In genomic region chr6:108580645-108581044, GRCh38 we compare ENCODE assay signal across 11 cellular contexts. TPM values are rescaled to one million over a fixed set of nuclear protein-coding genes. Genes with fewer than 3 reads are reported as not detected.
DNase-seq lines count a peak whose midpoint lies in the region; ATAC-seq, FAIRE-seq and TF ChIP-seq lines count a peak whose summit lies in the region.
"Had no signal": no experiment of that assay in that cellular context is flagged by ENCODE, and none has a peak within 500 bp of the region (broad histone marks: within the 10 kb centered on the region; RNA-seq: fewer than 3 reads in every experiment).

No MANE protein-coding gene starts in this region.

- peaks cover 50% of the 10 kb centered on the region for H3K4me1 ChIP-seq in Loucy (ENCODE audit: insufficient read depth, low read length, poor library complexity, severe bottlenecking)
- peaks cover 7 to 48% of the 10 kb centered on the region in 2 donors for H3K4me1 ChIP-seq in breast epithelium
- H3K4me1 ChIP-seq in kidney (ENCODE audit: control insufficient read depth in 1 of 2, insufficient read depth in 1 of 2, low read depth in 1 of 2, low read length in 2 of 2): peaks cover 51 to 61% of the 10 kb centered on the region in 2 donors

- no peak overlapping the region for H3K4me3 Mint-ChIP-seq in memory B cell
- H3K4me3 Mint-ChIP-seq: activated CD4-positive, alpha-beta T cell treated with anti-CD3 and anti-CD28 coated beads, Interleukin-2, amount 10 ng/mL, durations not matched to agents 7 days and 5 days had no signal

- H3K27ac Mint-ChIP-seq in memory B cell: peak overlapping the region; percentile 3
- H3K27ac Mint-ChIP-seq: progenitor cell of endocrine pancreas had no signal

- peaks cover 8% of the 10 kb centered on the region for H3K36me3 Mint-ChIP-seq in memory B cell

- peak overlapping the region; percentile 65 for H3K4me2 ChIP-seq in Loucy (ENCODE audit: low read depth, low read length, poor library complexity, severe bottlenecking)

- DNase-seq in breast epithelium (ENCODE audit: low spot score in 2 of 2): no peak
- no peak for DNase-seq in memory B cell (ENCODE audit: low spot score in 2 of 2)
- no peak for DNase-seq in kidney
- DNase-seq in NK-92 (lab: John Stamatoyannopoulos, UW; ENCODE audit: unreplicated experiment): no peak
- DNase-seq: activated CD4-positive, alpha-beta T cell treated with anti-CD3 and anti-CD28 coated beads, Interleukin-2, amount 10 ng/mL, durations not matched to agents 7 days and 5 days; anterior cingulate cortex had no signal

- H3K9me2 ChIP-seq in Loucy (replicated peaks; ENCODE audit: low read depth, low read length): no peaks in the 10 kb centered on the region

- no peaks in the 10 kb centered on the region for H3K9me3 ChIP-seq in Loucy (ENCODE audit: insufficient read depth, low read depth, low read length)
- H3K9me3 ChIP-seq in breast epithelium: no peaks in the 10 kb centered on the region
- H3K9me3 ChIP-seq in kidney (ENCODE audit: control insufficient read depth in 1 of 2, low read length in 2 of 2): no peaks in the 10 kb centered on the region

- H3K27ac ChIP-seq in breast epithelium (peak overlapping the region; percentile 77 to 80), temporal lobe (ENCODE audit: low read depth, low read length) (peak overlapping the region; percentile 28), kidney (ENCODE audit: low read depth in 2 of 2, low read length in 2 of 2) (peak overlapping the region in 1 of 2 donors; percentile 62)

- H3K27me3 Mint-ChIP-seq in memory B cell: no peaks in the 10 kb centered on the region
- H3K27me3 Mint-ChIP-seq: activated CD4-positive, alpha-beta T cell treated with anti-CD3 and anti-CD28 coated beads, Interleukin-2, amount 10 ng/mL, durations not matched to agents 7 days and 5 days; progenitor cell of endocrine pancreas had no signal

- no peaks in the 10 kb centered on the region for H3K27me3 ChIP-seq in Loucy (ENCODE audit: insufficient read depth, low read length, poor library complexity, severe bottlenecking)
- H3K27me3 ChIP-seq in breast epithelium: no peaks in the 10 kb centered on the region

- no peak for FAIRE-seq in kidney (lab: Jason Lieb, UNC)

- no peak for TF ChIP-seq POLR2A in breast epithelium (IDR thresholded peaks at IDR 0.05)

- intact Hi-C loops in breast epithelium (cut with DNase I; ENCODE audit: low total_unique reads) (no loop called here), kidney (cut with DNase I) (no loop called here)

- H2AFZ ChIP-seq in Loucy (ENCODE audit: low read length): no peak overlapping the region

- ATAC-seq in memory B cell (ENCODE audit: low read depth) (no peak), GM18520 (IDR thresholded peaks at IDR 0.05; ENCODE audit: unreplicated experiment) (no peak), GM18907 (IDR thresholded peaks at IDR 0.05; ENCODE audit: unreplicated experiment) (no peak)

- H3K4me1 Mint-ChIP-seq in memory B cell: peaks cover 44% of the 10 kb centered on the region

- TF ChIP-seq CTCF in Loucy (conservative IDR thresholded peaks at IDR 0.05; ENCODE audit: low read length) (no peak), breast epithelium (IDR thresholded peaks at IDR 0.05) (no peak), kidney (IDR thresholded peaks at IDR 0.05; ENCODE audit: borderline replicate concordance, extremely low read depth, insufficient read depth) (no peak)

- H3K4me3 ChIP-seq in Loucy (ENCODE audit: low read length, poor library complexity, severe bottlenecking): peak overlapping the region; percentile 45
- H3K4me3 ChIP-seq in breast epithelium: peak overlapping the region in 1 of 3 donors; percentile 37
- no peak overlapping the region for H3K4me3 ChIP-seq in kidney (ENCODE audit: low read length in 2 of 2)

- peaks cover 11% of the 10 kb centered on the region; the same call in 1 of the 2 replicates for H3F3A ChIP-seq in Loucy (ENCODE audit: low read depth)

- no peak overlapping the region for H3K9ac ChIP-seq in Loucy (ENCODE audit: low read depth, low read length, poor library complexity, severe bottlenecking)
- H3K9ac ChIP-seq in kidney (ENCODE audit: low read length in 2 of 2): no peak overlapping the region

- peaks cover 89% of the 10 kb centered on the region for H3K79me2 ChIP-seq in Loucy (ENCODE audit: insufficient read depth, low read length)

- H3K36me3 ChIP-seq in Loucy (ENCODE audit: insufficient read depth, low read length): peaks cover 18% of the 10 kb centered on the region; the same call in 1 of the 2 replicates
- no peaks in the 10 kb centered on the region for H3K36me3 ChIP-seq in breast epithelium
- H3K36me3 ChIP-seq in kidney (ENCODE audit: control insufficient read depth in 1 of 2, insufficient read depth in 2 of 2, low read length in 2 of 2): no peaks in the 10 kb centered on the region

- H3K9me3 Mint-ChIP-seq in memory B cell: no peaks in the 10 kb centered on the region
- H3K9me3 Mint-ChIP-seq: activated CD4-positive, alpha-beta T cell treated with anti-CD3 and anti-CD28 coated beads, Interleukin-2, amount 10 ng/mL, durations not matched to agents 7 days and 5 days had no signal

- H4K20me1 ChIP-seq in Loucy (ENCODE audit: insufficient read depth, low read length, poor library complexity, severe bottlenecking): peaks cover 34% of the 10 kb centered on the region

RNA-seq across cellular contexts. Expression of gene FOXO3, which starts 19.9 kb away (rescaled TPM):
- total RNA-seq in breast epithelium (100 to 1,000 TPM; 107 to 181 (median 155) TPM), temporal lobe (42.8 TPM), kidney (76.1 TPM)
- polyA plus RNA-seq in kidney (ENCODE audit: insufficient read depth, low read depth, low replicate concordance): 9.4 TPM
